Comparison of ENCODE assay signal across 9 cellular contexts in the genomic region with DNA sequence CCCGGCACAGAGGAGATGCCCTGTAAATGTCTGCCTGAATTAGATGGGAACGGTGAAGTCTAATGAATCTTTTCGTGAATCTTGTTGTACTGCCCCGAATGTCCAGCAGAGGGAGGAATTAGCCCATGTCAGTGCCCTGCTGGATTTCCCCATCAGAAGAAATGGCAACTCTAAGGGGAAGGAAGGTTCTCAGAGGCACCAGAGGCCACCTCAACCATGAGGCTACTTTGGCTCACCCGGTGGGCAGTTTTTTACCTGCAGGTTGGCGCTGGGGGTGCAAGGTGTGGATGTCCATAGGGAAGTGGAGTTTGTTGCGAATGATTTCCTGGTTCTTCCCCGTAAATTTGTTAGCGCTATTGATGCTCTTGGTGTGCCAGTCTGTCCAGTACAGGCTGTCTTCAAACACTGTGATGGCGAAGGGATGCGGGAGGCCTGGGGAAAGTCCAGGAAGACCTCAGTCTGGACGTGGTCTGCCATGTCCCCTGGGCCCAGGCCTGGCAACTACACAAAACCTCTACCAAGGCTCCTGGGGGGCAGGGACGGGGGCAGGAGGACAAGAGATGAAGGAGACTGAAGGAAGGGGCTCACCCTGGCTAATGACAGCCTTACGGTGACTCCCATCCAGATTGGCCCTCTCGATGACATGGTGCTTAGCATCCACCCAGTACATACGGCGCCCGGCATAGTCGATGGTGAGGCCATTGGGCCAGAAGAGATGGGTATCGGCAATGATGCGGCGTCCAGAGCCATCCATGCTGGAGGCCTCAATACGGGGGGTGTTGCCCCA. TPM values are rescaled to one million over a fixed set of nuclear protein-coding genes. Genes with fewer than 3 reads are reported as not detected.
A peak's percentile ranks its signal among the peaks of the same experiment; 100 is the strongest.
DNase-seq lines count a peak whose midpoint lies in the region; TF ChIP-seq lines count a peak whose summit lies in the region.
"Had no signal": no experiment of that assay in that cellular context is flagged by ENCODE, and none has a peak within 500 bp of the region (broad histone marks: within the 10 kb centered on the region; RNA-seq: fewer than 3 reads in every experiment).

No MANE protein-coding gene starts in this region.

- no peak overlapping the region for H4K91ac ChIP-seq in trophoblast cell (ENCODE audit: low read depth, low read length)

- DNase-seq in NK-92 treated with Interleukin-12 subunit alpha and Interleukin-12 subunit beta, amount 100 ng/mL, for 24 hours (lab: John Stamatoyannopoulos, UW) = peak; percentile 30
- no peak for DNase-seq in NK-92 (lab: John Stamatoyannopoulos, UW; ENCODE audit: unreplicated experiment)
- peak; percentile 69 for DNase-seq in MM.1S
- DNase-seq in SHP77 treated with DMSO at 0.1 percent for 48 hours (lab: John Stamatoyannopoulos, UW) = peak; percentile 64
- DNase-seq in activated T-helper 9 cell treated with anti-CD3 and anti-CD28 coated beads, Interleukin-2, amount 50 U/mL, for 16 hours (ENCODE audit: low read depth) = peak; percentile 42
- peak; percentile 74 for DNase-seq in germinal center (ENCODE audit: low spot score)
- peak; percentile 63 to 91 for DNase-seq in trophoblast cell
- DNase-seq in type B pancreatic cell (ENCODE audit: extremely low spot score, unreplicated experiment) = no peak

- no peak overlapping the region for H3K4me2 ChIP-seq in MM.1S (ENCODE audit: low read depth, low read length)
- H3K4me2 ChIP-seq in trophoblast cell (ENCODE audit: low read length) = no peak overlapping the region

- no peaks in the 10 kb centered on the region for H3K9me3 Mint-ChIP-seq in type B pancreatic cell

- no peak overlapping the region for H2AK5ac ChIP-seq in trophoblast cell (ENCODE audit: low read length)

- no peak overlapping the region for H2BK120ac ChIP-seq in trophoblast cell (ENCODE audit: insufficient read depth, low read length, poor library complexity)

- H3K27ac Mint-ChIP-seq in type B pancreatic cell = no peak overlapping the region

- TF ChIP-seq CTCF in MM.1S (IDR thresholded peaks at IDR 0.05; ENCODE audit: low read length) = peak; percentile 82
- peak; percentile 89 for TF ChIP-seq CTCF in type B pancreatic cell (conservative IDR thresholded peaks at IDR 0.05)

- H3K79me2 ChIP-seq in MM.1S (ENCODE audit: low read length) (no peaks in the 10 kb centered on the region), trophoblast cell (ENCODE audit: control insufficient read depth, insufficient read depth, low read length, poor library complexity) (no peaks in the 10 kb centered on the region)

- no peak overlapping the region for H4K12ac ChIP-seq in trophoblast cell (ENCODE audit: low read depth, low read length)

- H4K8ac ChIP-seq in trophoblast cell (ENCODE audit: low read depth, low read length) = no peak overlapping the region

- H3F3A ChIP-seq in MM.1S (ENCODE audit: insufficient read depth, low read length) = no peaks in the 10 kb centered on the region

- H3K4ac ChIP-seq in trophoblast cell (ENCODE audit: low read depth, low read length) = no peak overlapping the region

- no peaks in the 10 kb centered on the region for H3K4me1 ChIP-seq in MM.1S (ENCODE audit: low read length)
- H3K4me1 ChIP-seq in trophoblast cell (ENCODE audit: control insufficient read depth in 1 of 2, insufficient read depth in 2 of 2, low read length in 2 of 2) = peaks cover 0 to 2% of the 10 kb centered on the region in 2 experiments

- H3K9me3 ChIP-seq in MM.1S (replicated peaks; ENCODE audit: insufficient read depth, low read length) (no peaks in the 10 kb centered on the region), trophoblast cell (ENCODE audit: insufficient read depth, low read depth, low read length) (no peaks in the 10 kb centered on the region)

- no peak overlapping the region for H3K9ac ChIP-seq in MM.1S (ENCODE audit: low read length)
- no peak overlapping the region for H3K9ac ChIP-seq in trophoblast cell (ENCODE audit: low read length)

- no CpG with 5 or more reads among the region's 23 CpGs for WGBS in trophoblast cell (ENCODE audit: extremely low coverage, insufficient coverage, insufficient read length)

- no peaks in the 10 kb centered on the region for H3K27me3 Mint-ChIP-seq in type B pancreatic cell

- H3K27ac ChIP-seq in MM.1S (ENCODE audit: low read length) (no peak overlapping the region), trophoblast cell (ENCODE audit: low read depth, low read length) (no peak overlapping the region)
- H3K27ac ChIP-seq: skin epidermis had no signal

- H3K4me3 ChIP-seq in MM.1S (ENCODE audit: low read length) (no peak overlapping the region), trophoblast cell (ENCODE audit: low read depth, low read length) (no peak overlapping the region)
- H3K4me3 ChIP-seq: skin epidermis had no signal

- no peak overlapping the region for H3K23ac ChIP-seq in trophoblast cell (ENCODE audit: low read length)

- no peak overlapping the region for H2BK12ac ChIP-seq in trophoblast cell (ENCODE audit: low read length)

- H2AFZ ChIP-seq in MM.1S (ENCODE audit: low read length) = no peak overlapping the region
- no peak overlapping the region for H2AFZ ChIP-seq in trophoblast cell (ENCODE audit: insufficient read depth, low read length, poor library complexity)

- no peak overlapping the region for H2BK5ac ChIP-seq in trophoblast cell (ENCODE audit: low read depth, low read length, poor library complexity)

- H3K9me2 ChIP-seq in MM.1S (replicated peaks; ENCODE audit: insufficient read depth, low read length) = no peaks in the 10 kb centered on the region

- peaks cover 9% of the 10 kb centered on the region for H3K36me3 Mint-ChIP-seq in type B pancreatic cell

- H3K79me1 ChIP-seq in trophoblast cell (ENCODE audit: low read length) = no peaks in the 10 kb centered on the region

- H4K20me1 ChIP-seq in MM.1S (ENCODE audit: insufficient read depth, low read length) = no peaks in the 10 kb centered on the region

- H3K4me1 Mint-ChIP-seq in type B pancreatic cell (ENCODE audit: unreplicated experiment) = peaks cover 3% of the 10 kb centered on the region

- H3K14ac ChIP-seq in trophoblast cell (ENCODE audit: low read length) = no peak overlapping the region

- H3K36me3 ChIP-seq in MM.1S (replicated peaks; ENCODE audit: insufficient read depth, low read length) (no peaks in the 10 kb centered on the region), trophoblast cell (ENCODE audit: control insufficient read depth in 1 of 2, insufficient read depth in 2 of 2, low read length in 2 of 2) (peaks cover 15 to 22% of the 10 kb centered on the region in 2 experiments)

- no peak overlapping the region for H3K18ac ChIP-seq in trophoblast cell (ENCODE audit: low read length)

- H3K4me3 Mint-ChIP-seq in type B pancreatic cell = no peak overlapping the region

- no peaks in the 10 kb centered on the region for H3K27me3 ChIP-seq in MM.1S (replicated peaks; ENCODE audit: insufficient read depth, low read length)
- H3K27me3 ChIP-seq in trophoblast cell (ENCODE audit: insufficient read depth, low read length) = no peaks in the 10 kb centered on the region

RNA-seq across cellular contexts. Expression of a gene that starts 28.5 kb away (rescaled TPM):
- 6.5 and 6.9 TPM in 2 replicates for polyA plus RNA-seq in trophoblast cell (2013)
- total RNA-seq in type B pancreatic cell (ENCODE audit: low replicate concordance) = 12.8 and 46.9 TPM in 2 replicates

RNA-seq across cellular contexts. Expression of a gene that starts 43.8 kb away (rescaled TPM):
- polyA plus RNA-seq in trophoblast cell (2013) = 72.9 and 73.3 TPM in 2 replicates
- 106 and 169 TPM in 2 replicates for total RNA-seq in type B pancreatic cell (ENCODE audit: low replicate concordance)

RNA-seq across cellular contexts. Expression of a gene that starts 46.7 kb away (rescaled TPM):
- 19.5 and 19.8 TPM in 2 replicates for polyA plus RNA-seq in trophoblast cell (2013)
- total RNA-seq in type B pancreatic cell (ENCODE audit: low replicate concordance) = 34.0 and 44.4 TPM in 2 replicates

Comparison
In these comparisons a context has a peak if more than half of its experiments do, and no peak if none do; other contexts are left out.
1. DNase-seq: peak in NK-92 treated with Interleukin-12 subunit alpha and Interleukin-12 subunit beta, amount 100 ng/mL, for 24 hours (single experiment), MM.1S (single experiment), SHP77 treated with DMSO at 0.1 percent for 48 hours (single experiment), activated T-helper 9 cell treated with anti-CD3 and anti-CD28 coated beads, Interleukin-2, amount 50 U/mL, for 16 hours (single experiment), germinal center (single experiment) and trophoblast cell (2 of 2); none in NK-92 (single experiment) and type B pancreatic cell (single experiment).